Comparison of ENCODE assay signal across 1 cellular context in the genomic region with DNA sequence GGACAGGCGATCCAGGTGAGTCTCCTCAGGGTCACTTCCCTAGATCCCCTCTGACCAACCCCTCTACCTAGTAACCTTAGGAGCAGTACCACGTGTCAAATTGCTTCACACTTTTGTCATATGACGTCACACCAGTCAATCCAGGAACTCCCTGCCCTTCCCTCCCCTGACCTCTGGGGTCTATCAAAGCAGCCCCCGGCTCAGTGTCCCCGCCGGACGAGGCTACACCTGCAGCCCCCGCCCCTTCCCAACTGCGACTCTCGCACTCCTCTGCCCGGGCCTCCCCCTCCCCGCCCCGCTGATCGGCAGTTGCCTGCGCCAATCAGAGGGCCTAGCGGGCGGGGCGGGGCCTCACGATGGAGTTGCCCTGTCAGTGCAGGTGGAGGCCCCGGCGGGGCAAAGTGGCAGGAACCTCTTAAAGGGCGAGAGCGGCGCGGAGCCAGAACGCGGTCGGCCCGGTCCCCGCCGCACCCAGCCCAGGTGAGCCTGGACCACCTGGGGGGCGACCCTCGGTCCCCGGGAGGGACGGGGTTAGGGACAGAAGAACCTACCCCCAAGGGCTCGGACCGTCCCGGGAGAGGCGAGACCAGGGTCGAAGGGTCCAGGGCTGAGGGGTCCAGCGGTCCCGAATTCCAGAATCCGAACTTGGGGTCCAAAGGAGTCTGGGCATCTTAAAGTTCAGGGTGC.
A peak's percentile ranks its signal among the peaks of the same experiment; 100 is the strongest.
TF ChIP-seq lines count a peak whose summit lies in the region.

No MANE protein-coding gene starts in this region.

TF ChIP-seq in HEK293, 187 proteins besides CTCF, POLR2A, EP300 and RAD21 (continued from another document and continues in another):
- TF ChIP-seq ATF2 (tag by site-specific recombination; IDR thresholded peaks at IDR 0.05; ENCODE audit: low read depth) (peak; percentile 98), TCF7L2 (IDR thresholded peaks at IDR 0.05; ENCODE audit: borderline replicate concordance, low read depth, low read length) (no peak), ZNF175 (tag by site-specific recombination; IDR thresholded peaks at IDR 0.05) (no peak), ZSCAN23 (tag by site-specific recombination; IDR thresholded peaks at IDR 0.05) (no peak), ZNF266 (tag by site-specific recombination; IDR thresholded peaks at IDR 0.05; ENCODE audit: low read depth) (no peak), ZEB2 (tag by site-specific recombination; IDR thresholded peaks at IDR 0.05) (peak; percentile 73), ZFP3 (tag by site-specific recombination; IDR thresholded peaks at IDR 0.05; ENCODE audit: low read depth) (no peak), GLIS1 (tag by site-specific recombination; IDR thresholded peaks at IDR 0.05) (peak; percentile 71), SP3 (tag by site-specific recombination; IDR thresholded peaks at IDR 0.05) (peak; percentile 98), ZNF341 (tag by site-specific recombination; IDR thresholded peaks at IDR 0.05; ENCODE audit: low read depth) (peak; percentile 28; the same call in 1 of the 2 replicates), PATZ1 (tag by site-specific recombination; IDR thresholded peaks at IDR 0.05) (peak; percentile 89), WT1 (tag by site-specific recombination; IDR thresholded peaks at IDR 0.05) (peak; percentile 46; the same call in 1 of the 2 replicates), KLF10 (tag by site-specific recombination; IDR thresholded peaks at IDR 0.05) (peak; percentile 55; the same call in 1 of the 2 replicates), ZNF362 (tag by site-specific recombination; IDR thresholded peaks at IDR 0.05) (no peak), ZNF169 (tag by site-specific recombination; IDR thresholded peaks at IDR 0.05) (no peak), GLIS2 (tag by site-specific recombination; IDR thresholded peaks at IDR 0.05) (peak; percentile 84), ZNF600 (tag by site-specific recombination; IDR thresholded peaks at IDR 0.05) (peak; percentile 79), HIC1 (tag by site-specific recombination; IDR thresholded peaks at IDR 0.05) (peak; percentile 96), MZF1 (tag by site-specific recombination; IDR thresholded peaks at IDR 0.05; ENCODE audit: borderline replicate concordance) (0 out of 2 replicates have a peak, but pooled peaks have one; percentile 38), ZNF473 (tag by site-specific recombination; IDR thresholded peaks at IDR 0.05) (no peak), KLF16 (tag by site-specific recombination; IDR thresholded peaks at IDR 0.05) (0 out of 2 replicates have a peak, but pooled peaks have one; percentile 42), ZFHX2 (tag by site-specific recombination; conservative IDR thresholded peaks at IDR 0.05) (peak; percentile 34), ZNF335 (tag by site-specific recombination; conservative IDR thresholded peaks at IDR 0.05) (peak; percentile 79), SCRT2 (tag by site-specific recombination; IDR thresholded peaks at IDR 0.05) (no peak), ZNF621 (tag by site-specific recombination; IDR thresholded peaks at IDR 0.05) (no peak), ZBTB21 (tag by site-specific recombination; IDR thresholded peaks at IDR 0.05) (peak; percentile 98), KLF9 (tag by site-specific recombination; IDR thresholded peaks at IDR 0.05; ENCODE audit: low read depth) (peak; percentile 56; the same call in 1 of the 2 replicates)
- TF ChIP-seq, protein P1, sequence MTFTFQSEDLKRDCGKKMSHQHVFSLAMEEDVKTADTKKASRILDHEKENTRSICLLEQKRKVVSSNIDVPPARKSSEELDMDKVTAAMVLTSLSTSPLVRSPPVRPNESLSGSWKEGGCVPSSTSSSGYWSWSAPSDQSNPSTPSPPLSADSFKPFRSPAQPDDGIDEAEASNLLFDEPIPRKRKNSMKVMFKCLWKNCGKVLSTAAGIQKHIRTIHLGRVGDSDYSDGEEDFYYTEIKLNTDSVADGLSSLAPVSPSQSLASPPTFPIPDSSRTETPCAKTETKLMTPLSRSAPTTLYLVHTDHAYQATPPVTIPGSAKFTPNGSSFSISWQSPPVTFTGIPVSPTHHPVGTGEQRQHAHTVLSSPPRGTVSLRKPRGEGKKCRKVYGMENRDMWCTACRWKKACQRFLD (tag by site-specific recombination; IDR thresholded peaks at IDR 0.05) = no peak
- TF ChIP-seq, protein P2, sequence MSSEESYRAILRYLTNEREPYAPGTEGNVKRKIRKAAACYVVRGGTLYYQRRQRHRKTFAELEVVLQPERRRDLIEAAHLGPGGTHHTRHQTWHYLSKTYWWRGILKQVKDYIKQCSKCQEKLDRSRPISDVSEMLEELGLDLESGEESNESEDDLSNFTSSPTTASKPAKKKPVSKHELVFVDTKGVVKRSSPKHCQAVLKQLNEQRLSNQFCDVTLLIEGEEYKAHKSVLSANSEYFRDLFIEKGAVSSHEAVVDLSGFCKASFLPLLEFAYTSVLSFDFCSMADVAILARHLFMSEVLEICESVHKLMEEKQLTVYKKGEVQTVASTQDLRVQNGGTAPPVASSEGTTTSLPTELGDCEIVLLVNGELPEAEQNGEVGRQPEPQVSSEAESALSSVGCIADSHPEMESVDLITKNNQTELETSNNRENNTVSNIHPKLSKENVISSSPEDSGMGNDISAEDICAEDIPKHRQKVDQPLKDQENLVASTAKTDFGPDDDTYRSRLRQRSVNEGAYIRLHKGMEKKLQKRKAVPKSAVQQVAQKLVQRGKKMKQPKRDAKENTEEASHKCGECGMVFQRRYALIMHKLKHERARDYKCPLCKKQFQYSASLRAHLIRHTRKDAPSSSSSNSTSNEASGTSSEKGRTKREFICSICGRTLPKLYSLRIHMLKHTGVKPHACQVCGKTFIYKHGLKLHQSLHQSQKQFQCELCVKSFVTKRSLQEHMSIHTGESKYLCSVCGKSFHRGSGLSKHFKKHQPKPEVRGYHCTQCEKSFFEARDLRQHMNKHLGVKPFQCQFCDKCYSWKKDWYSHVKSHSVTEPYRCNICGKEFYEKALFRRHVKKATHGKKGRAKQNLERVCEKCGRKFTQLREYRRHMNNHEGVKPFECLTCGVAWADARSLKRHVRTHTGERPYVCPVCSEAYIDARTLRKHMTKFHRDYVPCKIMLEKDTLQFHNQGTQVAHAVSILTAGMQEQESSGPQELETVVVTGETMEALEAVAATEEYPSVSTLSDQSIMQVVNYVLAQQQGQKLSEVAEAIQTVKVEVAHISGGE (tag by site-specific recombination; conservative IDR thresholded peaks at IDR 0.05; ENCODE audit: low read depth) = 0 out of 2 replicates have a peak, but pooled peaks have one; percentile 15
- TF ChIP-seq, protein P3, sequence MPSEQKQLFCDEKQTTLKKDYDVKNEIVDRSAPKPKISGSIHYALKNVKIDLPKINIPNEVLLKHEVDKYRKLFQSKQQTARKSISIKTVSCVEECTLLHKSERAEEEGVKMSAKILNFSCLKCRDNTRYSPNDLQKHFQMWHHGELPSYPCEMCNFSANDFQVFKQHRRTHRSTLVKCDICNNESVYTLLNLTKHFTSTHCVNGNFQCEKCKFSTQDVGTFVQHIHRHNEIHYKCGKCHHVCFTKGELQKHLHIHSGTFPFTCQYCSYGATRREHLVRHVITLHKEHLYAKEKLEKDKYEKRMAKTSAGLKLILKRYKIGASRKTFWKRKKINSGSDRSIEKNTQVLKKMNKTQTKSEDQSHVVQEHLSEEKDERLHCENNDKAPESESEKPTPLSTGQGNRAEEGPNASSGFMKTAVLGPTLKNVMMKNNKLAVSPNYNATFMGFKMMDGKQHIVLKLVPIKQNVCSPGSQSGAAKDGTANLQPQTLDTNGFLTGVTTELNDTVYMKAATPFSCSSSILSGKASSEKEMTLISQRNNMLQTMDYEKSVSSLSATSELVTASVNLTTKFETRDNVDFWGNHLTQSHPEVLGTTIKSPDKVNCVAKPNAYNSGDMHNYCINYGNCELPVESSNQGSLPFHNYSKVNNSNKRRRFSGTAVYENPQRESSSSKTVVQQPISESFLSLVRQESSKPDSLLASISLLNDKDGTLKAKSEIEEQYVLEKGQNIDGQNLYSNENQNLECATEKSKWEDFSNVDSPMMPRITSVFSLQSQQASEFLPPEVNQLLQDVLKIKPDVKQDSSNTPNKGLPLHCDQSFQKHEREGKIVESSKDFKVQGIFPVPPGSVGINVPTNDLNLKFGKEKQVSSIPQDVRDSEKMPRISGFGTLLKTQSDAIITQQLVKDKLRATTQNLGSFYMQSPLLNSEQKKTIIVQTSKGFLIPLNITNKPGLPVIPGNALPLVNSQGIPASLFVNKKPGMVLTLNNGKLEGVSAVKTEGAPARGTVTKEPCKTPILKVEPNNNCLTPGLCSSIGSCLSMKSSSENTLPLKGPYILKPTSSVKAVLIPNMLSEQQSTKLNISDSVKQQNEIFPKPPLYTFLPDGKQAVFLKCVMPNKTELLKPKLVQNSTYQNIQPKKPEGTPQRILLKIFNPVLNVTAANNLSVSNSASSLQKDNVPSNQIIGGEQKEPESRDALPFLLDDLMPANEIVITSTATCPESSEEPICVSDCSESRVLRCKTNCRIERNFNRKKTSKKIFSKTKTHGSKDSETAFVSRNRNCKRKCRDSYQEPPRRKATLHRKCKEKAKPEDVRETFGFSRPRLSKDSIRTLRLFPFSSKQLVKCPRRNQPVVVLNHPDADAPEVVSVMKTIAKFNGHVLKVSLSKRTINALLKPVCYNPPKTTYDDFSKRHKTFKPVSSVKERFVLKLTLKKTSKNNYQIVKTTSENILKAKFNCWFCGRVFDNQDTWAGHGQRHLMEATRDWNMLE (tag by site-specific recombination; conservative IDR thresholded peaks at IDR 0.05; ENCODE audit: low read depth) = no peak
- TF ChIP-seq, protein P4, sequence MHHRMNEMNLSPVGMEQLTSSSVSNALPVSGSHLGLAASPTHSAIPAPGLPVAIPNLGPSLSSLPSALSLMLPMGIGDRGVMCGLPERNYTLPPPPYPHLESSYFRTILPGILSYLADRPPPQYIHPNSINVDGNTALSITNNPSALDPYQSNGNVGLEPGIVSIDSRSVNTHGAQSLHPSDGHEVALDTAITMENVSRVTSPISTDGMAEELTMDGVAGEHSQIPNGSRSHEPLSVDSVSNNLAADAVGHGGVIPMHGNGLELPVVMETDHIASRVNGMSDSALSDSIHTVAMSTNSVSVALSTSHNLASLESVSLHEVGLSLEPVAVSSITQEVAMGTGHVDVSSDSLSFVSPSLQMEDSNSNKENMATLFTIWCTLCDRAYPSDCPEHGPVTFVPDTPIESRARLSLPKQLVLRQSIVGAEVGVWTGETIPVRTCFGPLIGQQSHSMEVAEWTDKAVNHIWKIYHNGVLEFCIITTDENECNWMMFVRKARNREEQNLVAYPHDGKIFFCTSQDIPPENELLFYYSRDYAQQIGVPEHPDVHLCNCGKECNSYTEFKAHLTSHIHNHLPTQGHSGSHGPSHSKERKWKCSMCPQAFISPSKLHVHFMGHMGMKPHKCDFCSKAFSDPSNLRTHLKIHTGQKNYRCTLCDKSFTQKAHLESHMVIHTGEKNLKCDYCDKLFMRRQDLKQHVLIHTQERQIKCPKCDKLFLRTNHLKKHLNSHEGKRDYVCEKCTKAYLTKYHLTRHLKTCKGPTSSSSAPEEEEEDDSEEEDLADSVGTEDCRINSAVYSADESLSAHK (tag by site-specific recombination; IDR thresholded peaks at IDR 0.05) = no peak
